22 cellular contexts compared by ENCODE assay signal in the genomic region with DNA sequence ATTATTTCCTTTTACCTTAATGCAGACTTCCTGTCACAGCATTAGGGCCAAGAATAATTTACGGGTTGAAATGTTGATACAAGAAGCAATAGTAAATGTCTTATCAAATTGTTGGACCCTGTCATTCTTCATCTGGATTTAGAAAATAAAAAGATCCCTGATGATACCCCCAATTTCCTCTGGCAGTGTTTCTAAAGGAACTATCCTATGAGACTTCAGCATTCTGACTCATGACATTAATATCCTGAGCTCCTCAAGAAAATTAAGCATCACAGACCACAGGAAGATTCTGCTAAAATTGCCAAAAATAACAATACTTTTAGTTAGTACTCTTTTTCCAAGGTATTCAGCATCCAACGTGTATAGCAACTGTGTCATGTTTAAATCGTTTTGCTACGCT.
DNase-seq lines count a peak whose midpoint lies in the region; ATAC-seq lines count a peak whose summit lies in the region.
"Had no signal": no experiment of that assay in that cellular context is flagged by ENCODE, and none has a peak within 500 bp of the region (broad histone marks: within the 10 kb centered on the region; RNA-seq: fewer than 3 reads in every experiment).

No MANE protein-coding gene starts in this region.

- ATAC-seq in HG03442 (IDR thresholded peaks at IDR 0.05; ENCODE audit: unreplicated experiment): no peak
- ATAC-seq in GM18519 (IDR thresholded peaks at IDR 0.05; ENCODE audit: low FRiP score, unreplicated experiment): no peak
- ATAC-seq: activated CD4-positive, alpha-beta T cell treated with anti-CD3 and anti-CD28 coated beads for 36 hours; body of pancreas; stimulated activated memory B cell treated with anti-CD40 and anti-IgM and Interleukin-4, amounts not matched to agents 10 μg/mL and 1 μg/mL and 100 μg/mL, for 72 hours had no signal

- no peak overlapping the region for H3K4me3 ChIP-seq in skeletal muscle cell (ENCODE audit: low read depth, low read length)
- H3K4me3 ChIP-seq: body of pancreas, tibial nerve had no signal

- DNase-seq in EH (ENCODE audit: low read depth) (peak; percentile 81), NCI-H226 (peak; percentile 3), dermis blood vessel endothelial cell (peak; percentile 12), skeletal muscle cell (ENCODE audit: low read depth) (peak; percentile 19), glomerular visceral epithelial cell (ENCODE audit: extremely low spot score) (no peak), NCI-H69 (lab: John Stamatoyannopoulos, UW) (no peak)
- DNase-seq: activated CD4-positive, alpha-beta T cell treated with anti-CD3 and anti-CD28 coated beads for 36 hours; activated gamma-delta T cell; body of pancreas; CD4-positive, CD25-positive, alpha-beta regulatory T cell; DMS79; erythroblast; head of caudate nucleus; MM.1S; NCI-H2029; NCI-H524; nephron progenitor cell; OCI-M1 had no signal

Comparison
In these comparisons a context has a peak if more than half of its experiments do, and no peak if none do; other contexts are left out.
1. DNase-seq: peak in EH (single experiment), NCI-H226 (single experiment), dermis blood vessel endothelial cell (single experiment) and skeletal muscle cell (single experiment); none in glomerular visceral epithelial cell (single experiment) and NCI-H69 (single experiment).